Comparison of ENCODE assay signal across 8 cellular contexts in genomic region chr1:117128323-117129079, GRCh38. TPM values are rescaled to one million over a fixed set of nuclear protein-coding genes. Genes with fewer than 3 reads are reported as not detected.
A peak's percentile ranks its signal among the peaks of the same experiment; 100 is the strongest.
DNase-seq lines count a peak whose midpoint lies in the region; ATAC-seq and TF ChIP-seq lines count a peak whose summit lies in the region.

No MANE protein-coding gene starts in this region.

- H3K4me3 ChIP-seq in gastroesophageal sphincter, result no peak overlapping the region

- ATAC-seq in SK-N-SH treated with all-trans-retinoic acid at 6 μM for 48 hours (peak; percentile 97), gastroesophageal sphincter (peak; percentile 50), HG03159 (IDR thresholded peaks at IDR 0.05; ENCODE audit: unreplicated experiment) (no peak)

- H3K27ac ChIP-seq in gastroesophageal sphincter, result no peak overlapping the region

- no peaks in the 10 kb centered on the region for H3K27me3 ChIP-seq in gastroesophageal sphincter

- peak; percentile 36 to 66 (median 41) for TF ChIP-seq CTCF in gastroesophageal sphincter (IDR thresholded peaks at IDR 0.05)

- no peaks in the 10 kb centered on the region for H3K9me3 ChIP-seq in gastroesophageal sphincter

- WGBS in gastroesophageal sphincter (ENCODE audit: low coverage in 1 of 2), 2 donors, result 9 to 21% methylated on average over 5 of the region's 5 CpGs

- no peak for TF ChIP-seq EP300 in gastroesophageal sphincter (IDR thresholded peaks at IDR 0.05)

- no peak for TF ChIP-seq POLR2A in gastroesophageal sphincter (IDR thresholded peaks at IDR 0.05)

- DNase-seq in DMS 273 (lab: John Stamatoyannopoulos, UW; ENCODE audit: unreplicated experiment) (peak; percentile 68), KG1 (lab: John Stamatoyannopoulos, UW) (peak; percentile 11), renal cortical epithelial cell (ENCODE audit: low read depth) (peak; percentile 69), NCI-H1048 (lab: John Stamatoyannopoulos, UW) (no peak)
- DNase-seq in stimulated activated CD4-positive, alpha-beta T cell treated with anti-CD3 and anti-CD28 coated beads, Interleukin-1b, Interleukin-23, amount 100 ng/mL, for 48 hours, result no peak

- no peaks in the 10 kb centered on the region for H3K36me3 ChIP-seq in gastroesophageal sphincter

- peaks cover 0 to 9% (median 0%) of the 10 kb centered on the region in 3 donors for H3K4me1 ChIP-seq in gastroesophageal sphincter

TF ChIP-seq in SK-N-SH treated with all-trans-retinoic acid at 6 μM for 48 hours, 23 proteins besides CTCF, POLR2A, EP300 and RAD21:
- no peak for TF ChIP-seq CSDC2 (CRISPR knock-in tag; IDR thresholded peaks at IDR 0.05)
- no peak for TF ChIP-seq ZNF8 (CRISPR knock-in tag; IDR thresholded peaks at IDR 0.05)
- TF ChIP-seq ZNF70 (CRISPR knock-in tag; IDR thresholded peaks at IDR 0.05), result no peak
- no peak for TF ChIP-seq ISL1 (CRISPR knock-in tag; IDR thresholded peaks at IDR 0.05)
- no peak for TF ChIP-seq ESRRG (CRISPR knock-in tag; IDR thresholded peaks at IDR 0.05)
- TF ChIP-seq PATZ1 (CRISPR knock-in tag; IDR thresholded peaks at IDR 0.05; ENCODE audit: borderline replicate concordance), result no peak
- no peak for TF ChIP-seq ARNTL (CRISPR knock-in tag; IDR thresholded peaks at IDR 0.05; ENCODE audit: borderline replicate concordance, low read depth)
- no peak for TF ChIP-seq TOX (CRISPR knock-in tag; IDR thresholded peaks at IDR 0.05; ENCODE audit: borderline replicate concordance)
- TF ChIP-seq BACH2 (CRISPR knock-in tag; IDR thresholded peaks at IDR 0.05; ENCODE audit: borderline replicate concordance), result no peak
- TF ChIP-seq ZC3H10 (CRISPR knock-in tag; IDR thresholded peaks at IDR 0.05), result no peak
- TF ChIP-seq ZFP3 (CRISPR knock-in tag; IDR thresholded peaks at IDR 0.05), result no peak
- no peak for TF ChIP-seq POU6F1 (CRISPR knock-in tag; IDR thresholded peaks at IDR 0.05; ENCODE audit: borderline replicate concordance, low read depth)
- no peak for TF ChIP-seq TCF4 (CRISPR knock-in tag; IDR thresholded peaks at IDR 0.05; ENCODE audit: borderline replicate concordance)
- TF ChIP-seq PPARA (CRISPR knock-in tag; IDR thresholded peaks at IDR 0.05; ENCODE audit: borderline replicate concordance), result no peak

RNA-seq across cellular contexts. Expression of gene TRIM45, which starts 7.0 kb away (rescaled TPM):
- total RNA-seq in gastroesophageal sphincter, result 1 to 10 TPM; 1.3 to 5.1 (median 3.1) TPM
- 1.2 and 7.1 TPM in 2 replicates for total RNA-seq in renal cortical epithelial cell

Comparison
In these comparisons a context has a peak if more than half of its experiments do, and no peak if none do; other contexts are left out.
1. DNase-seq: peak in DMS 273 (single experiment), KG1 (single experiment) and renal cortical epithelial cell (single experiment); none in NCI-H1048 (single experiment) and stimulated activated CD4-positive, alpha-beta T cell treated with anti-CD3 and anti-CD28 coated beads, Interleukin-1b, Interleukin-23, amount 100 ng/mL, for 48 hours (single experiment).